7 cellular contexts compared by ENCODE assay signal in the genomic region with DNA sequence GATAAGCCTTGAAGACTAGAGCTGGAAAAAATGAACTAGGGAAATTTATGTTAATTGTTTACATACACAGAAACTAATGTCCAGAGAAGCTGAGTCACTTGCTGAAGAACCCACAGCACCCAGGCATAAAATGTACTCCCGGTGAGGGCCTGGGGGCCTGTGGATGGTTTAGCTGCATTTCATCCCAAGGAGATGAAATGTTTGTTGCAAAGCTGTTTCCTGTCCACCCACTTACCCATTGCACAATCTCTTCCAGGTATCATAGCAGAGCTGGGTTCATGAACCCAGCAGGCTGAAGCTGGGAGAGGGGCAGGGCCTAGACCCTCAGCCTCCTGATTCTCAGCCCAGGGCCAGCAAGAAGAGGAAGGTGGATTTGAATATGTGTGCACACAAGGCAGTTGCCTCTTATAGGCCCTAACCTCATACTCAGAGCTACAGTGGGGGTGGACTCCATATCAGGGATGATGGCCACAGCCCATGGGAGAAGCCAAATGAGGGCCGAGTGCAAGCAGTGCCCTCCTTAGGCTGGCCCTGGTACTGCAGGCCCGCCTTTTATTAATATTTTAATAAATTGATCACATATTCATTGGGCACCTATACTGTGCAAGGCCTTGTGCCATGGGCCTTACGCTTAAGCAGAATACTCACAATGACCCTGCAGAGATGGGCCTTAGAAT.
DNase-seq lines count a peak whose midpoint lies in the region; ATAC-seq and TF ChIP-seq lines count a peak whose summit lies in the region.

No MANE protein-coding gene starts in this region.

- TF ChIP-seq POLR2A in transverse colon (IDR thresholded peaks at IDR 0.05): no peak

- H3K9me3 ChIP-seq in ascending aorta (no peaks in the 10 kb centered on the region), transverse colon (no peaks in the 10 kb centered on the region)

- H3K27ac ChIP-seq in ascending aorta (no peak overlapping the region), transverse colon (no peak overlapping the region)

- H3K27me3 ChIP-seq in ascending aorta (no peaks in the 10 kb centered on the region), transverse colon (no peaks in the 10 kb centered on the region)

- H3K4me1 ChIP-seq in ascending aorta (no peaks in the 10 kb centered on the region), transverse colon (no peaks in the 10 kb centered on the region)

- ATAC-seq in HG03460 (IDR thresholded peaks at IDR 0.05; ENCODE audit: unreplicated experiment): no peak

- 69% methylated on average over 4 of the region's 4 CpGs; no CpG with 5 or more reads in 1 of the 2 donors for WGBS in transverse colon (ENCODE audit: low coverage in 1 of 2), 2 donors

- DNase-seq in EH (ENCODE audit: low read depth) (peak; percentile 70), HuH-7 (ENCODE audit: low spot score) (peak; percentile 76), ascending aorta (ENCODE audit: low spot score in 2 of 2) (no peak), islet precursor cell (peak; percentile 72), transverse colon (peak; percentile 22), GM19240 (ENCODE audit: insufficient read length, low spot score) (no peak)

- no peak overlapping the region for H3K4me3 ChIP-seq in ascending aorta
- no peak overlapping the region for H3K4me3 ChIP-seq in transverse colon

- no peak for TF ChIP-seq EP300 in transverse colon (IDR thresholded peaks at IDR 0.05; ENCODE audit: low read depth)

- intact Hi-C loops in ascending aorta (cut with DNase I): no loop called here
- intact Hi-C loops in transverse colon (cut with DNase I; ENCODE audit: low total_unique reads): no loop called here

- H3K36me3 ChIP-seq in ascending aorta (no peaks in the 10 kb centered on the region), transverse colon (no peaks in the 10 kb centered on the region)

- in situ Hi-C loops in transverse colon (cut with MboI; ENCODE audit: low pct_ligation_motif_present in 1 of 4, low pct_unique_long_range_greater_than_20kb in 1 of 4, low sequenced_read_pairs in 3 of 4): loop anchor here in 1 of 4 donors (25.0 kb wide), 1 partner anchor 150 kb away; the partner anchor contains the start of gene EPHB2

- TF ChIP-seq CTCF in ascending aorta (IDR thresholded peaks at IDR 0.05): peak; percentile 40 to 59 (median 42)
- TF ChIP-seq CTCF in transverse colon (IDR thresholded peaks at IDR 0.05): peak; percentile 62 to 83 (median 74)

Comparison
In these comparisons a context has a peak if more than half of its experiments do, and no peak if none do; other contexts are left out.
1. DNase-seq: peak in EH (single experiment), HuH-7 (single experiment), islet precursor cell (single experiment) and transverse colon (single experiment); none in ascending aorta (0 of 2) and GM19240 (single experiment).